Comparison of ENCODE assay signal across 24 cellular contexts in genomic region chr3:65200312-65200711, GRCh38.
"Had no signal": no experiment of that assay in that cellular context is flagged by ENCODE, and none has a peak within 500 bp of the region (broad histone marks: within the 10 kb centered on the region; RNA-seq: fewer than 3 reads in every experiment).

No MANE protein-coding gene starts in this region.

- DNase-seq: activated B cell treated with CpG ODN at 0.5 μM for 24 hours; activated CD4-positive, alpha-beta T cell treated with anti-CD3 and anti-CD28 coated beads, Interleukin-2, amount 50 U/mL, for 1 hour; activated CD8-positive, alpha-beta T cell treated with anti-CD3 and anti-CD28 coated beads for 36 hours; activated gamma-delta T cell treated with Interleukin-2 at 50 U/mL for 16 hours; activated naive CD4-positive, alpha-beta T cell treated with anti-CD3 and anti-CD28 coated beads, Interleukin-2, amount 50 U/mL, for 16 hours; activated T-cell treated with anti-CD3 and anti-CD28 coated beads, Interleukin-2, amount 50 U/mL, for 4 hours; central memory CD4-positive, alpha-beta T cell; foreskin keratinocyte; heart left ventricle; kidney glomerular epithelial cell; left ventricle myocardium inferior; naive B cell; occipital lobe; psoas muscle; stimulated activated CD4-positive, alpha-beta T cell treated with anti-CD3 and anti-CD28 coated beads, Interleukin-2, amount 100 ng/mL, for 48 hours; stimulated activated naive CD4-positive, alpha-beta T cell treated with Interleukin-2 at 50 U/mL for 16 hours; T-helper 2 cell; transverse colon had no signal

- H3K4me1 ChIP-seq: breast epithelium, esophagus muscularis mucosa, foreskin keratinocyte, heart left ventricle, left ventricle myocardium inferior, psoas muscle, right atrium auricular region, transverse colon had no signal

- H2AFZ ChIP-seq: parathyroid adenoma had no signal

- H3K27ac ChIP-seq: breast epithelium, esophagus muscularis mucosa, foreskin keratinocyte, heart left ventricle, left ventricle myocardium inferior, parathyroid adenoma, psoas muscle, right atrium auricular region, transverse colon had no signal

- H3K9me3 ChIP-seq: breast epithelium, esophagus muscularis mucosa, heart left ventricle, left ventricle myocardium inferior, psoas muscle, right atrium auricular region, transverse colon had no signal

- H3K4me3 ChIP-seq: breast epithelium, esophagus muscularis mucosa, heart left ventricle, left ventricle myocardium inferior, lung, psoas muscle, right atrium auricular region, transverse colon had no signal

- H3K79me2 ChIP-seq: parathyroid adenoma had no signal

- H3K36me3 ChIP-seq: breast epithelium, esophagus muscularis mucosa, heart left ventricle, left ventricle myocardium inferior, right atrium auricular region, transverse colon had no signal

- H3K27me3 ChIP-seq: breast epithelium, esophagus muscularis mucosa, heart left ventricle, right atrium auricular region, transverse colon had no signal

- H3K9ac ChIP-seq: parathyroid adenoma had no signal

- ATAC-seq: activated CD8-positive, alpha-beta T cell treated with anti-CD3 and anti-CD28 coated beads for 36 hours; activated T-cell treated with anti-CD3 and anti-CD28 coated beads, Interleukin-2, amount 50 U/mL, for 4 hours; activated T-helper 17 cell treated with anti-CD3 and anti-CD28 coated beads, Interleukin-2, amount 50 U/mL, for 72 hours; foreskin keratinocyte; heart left ventricle; psoas muscle had no signal
